Comparison of ENCODE assay signal across 20 cellular contexts in genomic region chr18:58721586-58722160, GRCh38. TPM values are rescaled to one million over a fixed set of nuclear protein-coding genes. Genes with fewer than 3 reads are reported as not detected.
A peak's percentile ranks its signal among the peaks of the same experiment; 100 is the strongest.
DNase-seq lines count a peak whose midpoint lies in the region; ATAC-seq and TF ChIP-seq lines count a peak whose summit lies in the region.
"Had no signal": no experiment of that assay in that cellular context is flagged by ENCODE, and none has a peak within 500 bp of the region (broad histone marks: within the 10 kb centered on the region; RNA-seq: fewer than 3 reads in every experiment).

No MANE protein-coding gene starts in this region.

- no peak overlapping the region for H3K4me3 Mint-ChIP-seq in activated CD8-positive, alpha-beta T cell treated with anti-CD3 and anti-CD28 coated beads for 36 hours
- H3K4me3 Mint-ChIP-seq in activated CD8-positive, alpha-beta T cell treated with anti-CD3 and anti-CD28 coated beads, Interleukin-2, amount 10 ng/mL, durations not matched to agents 7 days and 5 days = no peak overlapping the region
- H3K4me3 Mint-ChIP-seq: CD14-positive monocyte; HFFc6; T-helper 2 cell treated with Interferon-gamma antibody and Interleukin-4, amounts not matched to agents 5 μg/mL and 100 μg/mL, for 36 hours had no signal

- H3K27me3 ChIP-seq in adipocyte (replicated peaks; ENCODE audit: control insufficient read depth, insufficient read depth, low read length) (no peaks in the 10 kb centered on the region), skeletal muscle tissue (ENCODE audit: control insufficient read depth in 3 of 3, insufficient read depth in 3 of 3, low read length in 3 of 3) (no peaks in the 10 kb centered on the region)
- H3K27me3 ChIP-seq: esophagus muscularis mucosa, SJCRH30 had no signal

- TF ChIP-seq CTCF in activated CD8-positive, alpha-beta T cell treated with anti-CD3 and anti-CD28 coated beads for 36 hours (IDR thresholded peaks at IDR 0.05) = no peak

- H3K36me3 ChIP-seq in adipocyte (ENCODE audit: control insufficient read depth, insufficient read depth, low read length, severe bottlenecking) (peaks cover 40% of the 10 kb centered on the region), skeletal muscle tissue (ENCODE audit: control insufficient read depth in 3 of 3, insufficient read depth in 3 of 3, low read length in 3 of 3) (peaks cover 0 to 4% (median 0%) of the 10 kb centered on the region in 3 donors)
- H3K36me3 ChIP-seq: SJCRH30 had no signal

- peak overlapping the region; percentile 73 for H3K27ac ChIP-seq in skeletal muscle tissue (ENCODE audit: low read depth, low read length)
- H3K27ac ChIP-seq: esophagus muscularis mucosa, lower lobe of right lung, parathyroid adenoma, SJCRH30, skin epidermis had no signal

- DNase-seq in activated CD8-positive, alpha-beta T cell treated with anti-CD3 and anti-CD28 coated beads for 36 hours = peak; percentile 15
- DNase-seq in activated CD8-positive, alpha-beta T cell treated with anti-CD3 and anti-CD28 coated beads, Interleukin-2, amount 10 ng/mL, durations not matched to agents 7 days and 5 days = no peak
- DNase-seq in adipocyte (ENCODE audit: low read depth) (peak; percentile 32), left ventricle myocardium superior (peak; percentile 81), NCI-H187 (lab: John Stamatoyannopoulos, UW) (no peak)
- no peak for DNase-seq in central memory CD4-positive, alpha-beta T cell
- DNase-seq: HFFc6; lower lobe of right lung; MM.1S; NCI-H2227 treated with DMSO at 0.1 percent for 48 hours; PC-3; SJCRH30; stimulated activated CD4-positive, alpha-beta T cell treated with anti-CD3 and anti-CD28 coated beads, Interleukin-4, amount 100 ng/mL, for 4 hours had no signal

- no peaks in the 10 kb centered on the region for H3K9me3 ChIP-seq in adipocyte (ENCODE audit: control insufficient read depth, low read length)
- H3K9me3 ChIP-seq in skeletal muscle tissue (ENCODE audit: control insufficient read depth in 3 of 3, low read length in 3 of 3) = no peaks in the 10 kb centered on the region
- H3K9me3 ChIP-seq: esophagus muscularis mucosa, lower lobe of right lung, SJCRH30 had no signal

- intact Hi-C loops in activated CD8-positive, alpha-beta T cell treated with anti-CD3 and anti-CD28 coated beads for 36 hours (cut with micrococcal nuclease) = no loop called here
- intact Hi-C loops in left ventricle myocardium superior (cut with micrococcal nuclease) = no loop called here

- POLR2A ChIA-PET in activated CD8-positive, alpha-beta T cell treated with anti-CD3 and anti-CD28 coated beads for 36 hours (lab: Charles Lee) = interaction anchor here (1.1 kb wide), 1 partner anchor 30 kb away, joined by 3 read pairs; no protein-coding TSS in a partner anchor
- POLR2A ChIA-PET in activated CD8-positive, alpha-beta T cell treated with anti-CD3 and anti-CD28 coated beads, Interleukin-2, amount 10 ng/mL, durations not matched to agents 7 days and 5 days (lab: Charles Lee) = no interaction called here

- peak; percentile 79 for ATAC-seq in activated CD8-positive, alpha-beta T cell treated with anti-CD3 and anti-CD28 coated beads for 36 hours
- ATAC-seq in activated CD8-positive, alpha-beta T cell treated with anti-CD3 and anti-CD28 coated beads, Interleukin-2, amount 10 ng/mL, durations not matched to agents 7 days and 5 days = no peak
- ATAC-seq in left ventricle myocardium superior (peak; percentile 99), GM21576 (IDR thresholded peaks at IDR 0.05; ENCODE audit: unreplicated experiment) (no peak)
- ATAC-seq: lower lobe of right lung, PC-3 had no signal

- no peak overlapping the region for H3K27ac Mint-ChIP-seq in activated CD8-positive, alpha-beta T cell treated with anti-CD3 and anti-CD28 coated beads for 36 hours
- no peak overlapping the region for H3K27ac Mint-ChIP-seq in activated CD8-positive, alpha-beta T cell treated with anti-CD3 and anti-CD28 coated beads, Interleukin-2, amount 10 ng/mL, durations not matched to agents 7 days and 5 days
- H3K27ac Mint-ChIP-seq: CD14-positive monocyte; HFFc6; T-helper 2 cell treated with Interferon-gamma antibody and Interleukin-4, amounts not matched to agents 5 μg/mL and 100 μg/mL, for 36 hours had no signal

- CTCF ChIA-PET in activated CD8-positive, alpha-beta T cell treated with anti-CD3 and anti-CD28 coated beads for 36 hours (lab: Charles Lee) = interaction anchor here (1.5 kb wide), 1 partner anchor 192 kb away, joined by 4 read pairs; no protein-coding TSS in a partner anchor
- CTCF ChIA-PET in activated CD8-positive, alpha-beta T cell treated with anti-CD3 and anti-CD28 coated beads, Interleukin-2, amount 10 ng/mL, durations not matched to agents 7 days and 5 days (lab: Charles Lee) = no interaction called here

- H3K9me3 Mint-ChIP-seq in activated CD8-positive, alpha-beta T cell treated with anti-CD3 and anti-CD28 coated beads for 36 hours = no peaks in the 10 kb centered on the region
- no peaks in the 10 kb centered on the region for H3K9me3 Mint-ChIP-seq in activated CD8-positive, alpha-beta T cell treated with anti-CD3 and anti-CD28 coated beads, Interleukin-2, amount 10 ng/mL, durations not matched to agents 7 days and 5 days (ENCODE audit: insufficient read depth)
- H3K9me3 Mint-ChIP-seq: CD14-positive monocyte; HFFc6; T-helper 2 cell treated with Interferon-gamma antibody and Interleukin-4, amounts not matched to agents 5 μg/mL and 100 μg/mL, for 36 hours had no signal

- peaks cover 40% of the 10 kb centered on the region for H3K36me3 Mint-ChIP-seq in activated CD8-positive, alpha-beta T cell treated with anti-CD3 and anti-CD28 coated beads for 36 hours (ENCODE audit: low read depth)
- H3K36me3 Mint-ChIP-seq in activated CD8-positive, alpha-beta T cell treated with anti-CD3 and anti-CD28 coated beads, Interleukin-2, amount 10 ng/mL, durations not matched to agents 7 days and 5 days (ENCODE audit: low read depth) = peaks cover 48% of the 10 kb centered on the region

- H3K4me3 ChIP-seq in adipocyte (ENCODE audit: low read length) = no peak overlapping the region
- H3K4me3 ChIP-seq in skeletal muscle tissue (ENCODE audit: low read length in 3 of 3) = no peak overlapping the region
- H3K4me3 ChIP-seq: esophagus muscularis mucosa, lower lobe of right lung, SJCRH30, skin epidermis had no signal

- H3K4me1 ChIP-seq in adipocyte (ENCODE audit: control insufficient read depth, insufficient read depth, low read length) (peaks cover 9% of the 10 kb centered on the region), skeletal muscle tissue (ENCODE audit: control insufficient read depth in 3 of 3, insufficient read depth in 3 of 3, low read length in 3 of 3) (peaks cover 0 to 14% (median 7%) of the 10 kb centered on the region in 3 donors)
- H3K4me1 ChIP-seq: esophagus muscularis mucosa, parathyroid adenoma, SJCRH30 had no signal

- H3K4me1 Mint-ChIP-seq in activated CD8-positive, alpha-beta T cell treated with anti-CD3 and anti-CD28 coated beads for 36 hours (ENCODE audit: low read depth) = peaks cover 25% of the 10 kb centered on the region
- peaks cover 13% of the 10 kb centered on the region for H3K4me1 Mint-ChIP-seq in activated CD8-positive, alpha-beta T cell treated with anti-CD3 and anti-CD28 coated beads, Interleukin-2, amount 10 ng/mL, durations not matched to agents 7 days and 5 days (ENCODE audit: low read depth)
- H3K4me1 Mint-ChIP-seq: CD14-positive monocyte had no signal

- no peak overlapping the region for H3K9ac ChIP-seq in adipocyte (ENCODE audit: low read length)
- H3K9ac ChIP-seq in skeletal muscle tissue (ENCODE audit: low read depth in 1 of 3, low read length in 3 of 3) = peak overlapping the region in 2 of 3 donors; percentile 1 to 35
- H3K9ac ChIP-seq: parathyroid adenoma had no signal

- H3K27me3 Mint-ChIP-seq in activated CD8-positive, alpha-beta T cell treated with anti-CD3 and anti-CD28 coated beads for 36 hours = no peaks in the 10 kb centered on the region
- no peaks in the 10 kb centered on the region for H3K27me3 Mint-ChIP-seq in activated CD8-positive, alpha-beta T cell treated with anti-CD3 and anti-CD28 coated beads, Interleukin-2, amount 10 ng/mL, durations not matched to agents 7 days and 5 days (ENCODE audit: low read depth)

RNA-seq across cellular contexts. Expression of gene MALT1, which starts 50.4 kb away (rescaled TPM):
- 10 to 100 TPM; 57.8 to 67.5 TPM for total RNA-seq in activated CD8-positive, alpha-beta T cell treated with anti-CD3 and anti-CD28 coated beads for 36 hours
- 10 to 100 TPM; 52.7 to 57.1 TPM for total RNA-seq in activated CD8-positive, alpha-beta T cell treated with anti-CD3 and anti-CD28 coated beads, Interleukin-2, amount 10 ng/mL, durations not matched to agents 7 days and 5 days
- total RNA-seq in left ventricle myocardium superior (11.8 TPM), skeletal muscle tissue (24.0 TPM)

Comparison
In these comparisons a context has a peak if more than half of its experiments do, and no peak if none do; other contexts are left out.
1. ATAC-seq: peak in activated CD8-positive, alpha-beta T cell treated with anti-CD3 and anti-CD28 coated beads for 36 hours (single experiment) and left ventricle myocardium superior (single experiment); none in activated CD8-positive, alpha-beta T cell treated with anti-CD3 and anti-CD28 coated beads, Interleukin-2, amount 10 ng/mL, durations not matched to agents 7 days and 5 days (single experiment) and GM21576 (single experiment).
2. DNase-seq: peak in activated CD8-positive, alpha-beta T cell treated with anti-CD3 and anti-CD28 coated beads for 36 hours (single experiment), adipocyte (single experiment) and left ventricle myocardium superior (single experiment); none in activated CD8-positive, alpha-beta T cell treated with anti-CD3 and anti-CD28 coated beads, Interleukin-2, amount 10 ng/mL, durations not matched to agents 7 days and 5 days (single experiment), central memory CD4-positive, alpha-beta T cell (single experiment) and NCI-H187 (0 of 2).